Comparison of ENCODE assay signal across 16 cellular contexts in genomic region chr12:105317942-105318614, GRCh38. TPM values are rescaled to one million over a fixed set of nuclear protein-coding genes. Genes with fewer than 3 reads are reported as not detected.
DNase-seq lines count a peak whose midpoint lies in the region; ATAC-seq, FAIRE-seq and TF ChIP-seq lines count a peak whose summit lies in the region.
"Had no signal": no experiment of that assay in that cellular context is flagged by ENCODE, and none has a peak within 500 bp of the region (broad histone marks: within the 10 kb centered on the region; RNA-seq: fewer than 3 reads in every experiment).

No MANE protein-coding gene starts in this region.

- H2AFZ ChIP-seq in hepatocyte = no peak overlapping the region
- H2AFZ ChIP-seq: parathyroid adenoma had no signal

- H3K4me1 Mint-ChIP-seq in activated T-helper 17 cell treated with anti-CD3 and anti-CD28 coated beads, Interleukin-2, amount 50 U/mL, for 72 hours = peaks cover 12% of the 10 kb centered on the region
- H3K4me1 Mint-ChIP-seq: activated B cell treated with CpG ODN at 0.5 μM for 24 hours had no signal

- TF ChIP-seq CTCF in hepatocyte (IDR thresholded peaks at IDR 0.05; ENCODE audit: poor library complexity) = no peak

- peak; percentile 88 for FAIRE-seq in small intestine (lab: Jason Lieb, UNC)

- no peaks in the 10 kb centered on the region for H4K20me1 ChIP-seq in hepatocyte (ENCODE audit: insufficient read depth, poor library complexity, severe bottlenecking)

- H3K9me3 ChIP-seq in hepatocyte (ENCODE audit: low read depth) = no peaks in the 10 kb centered on the region
- no peaks in the 10 kb centered on the region for H3K9me3 ChIP-seq in small intestine (ENCODE audit: control insufficient read depth, low read depth)

- H3K9me2 ChIP-seq in hepatocyte (replicated peaks; ENCODE audit: insufficient read depth) = no peaks in the 10 kb centered on the region

- H3K4me3 Mint-ChIP-seq in activated T-helper 17 cell treated with anti-CD3 and anti-CD28 coated beads, Interleukin-2, amount 50 U/mL, for 72 hours = no peak overlapping the region
- H3K4me3 Mint-ChIP-seq: activated B cell treated with CpG ODN at 0.5 μM for 24 hours; activated T-cell treated with anti-CD3 and anti-CD28 coated beads, Interleukin-2, amount 50 U/mL, for 4 hours; stimulated activated naive CD8-positive, alpha-beta T cell treated with anti-CD3 and anti-CD28 coated beads, Interleukin-15, amount 100 ng/mL, for 72 hours had no signal

- H3K9me3 Mint-ChIP-seq in activated T-helper 17 cell treated with anti-CD3 and anti-CD28 coated beads, Interleukin-2, amount 50 U/mL, for 72 hours = peaks cover 3% of the 10 kb centered on the region

- no peaks in the 10 kb centered on the region for H3K27me3 Mint-ChIP-seq in activated T-helper 17 cell treated with anti-CD3 and anti-CD28 coated beads, Interleukin-2, amount 50 U/mL, for 72 hours
- H3K27me3 Mint-ChIP-seq: activated B cell treated with CpG ODN at 0.5 μM for 24 hours; stimulated activated naive CD8-positive, alpha-beta T cell treated with anti-CD3 and anti-CD28 coated beads, Interleukin-15, amount 100 ng/mL, for 72 hours had no signal

- H3K36me3 Mint-ChIP-seq in activated T-helper 17 cell treated with anti-CD3 and anti-CD28 coated beads, Interleukin-2, amount 50 U/mL, for 72 hours (ENCODE audit: low read depth) = no peaks in the 10 kb centered on the region

- peak overlapping the region; percentile 39 for H3K4me2 ChIP-seq in hepatocyte

- peaks cover 20% of the 10 kb centered on the region for H3K4me1 ChIP-seq in hepatocyte (ENCODE audit: insufficient read depth)
- peaks cover 0 to 3% of the 10 kb centered on the region in 2 donors for H3K4me1 ChIP-seq in small intestine (ENCODE audit: control insufficient read depth in 2 of 2, insufficient read depth in 1 of 2, low read depth in 1 of 2, low read length in 1 of 2)
- H3K4me1 ChIP-seq: parathyroid adenoma had no signal

- ATAC-seq in activated T-helper 17 cell treated with anti-CD3 and anti-CD28 coated beads, Interleukin-2, amount 50 U/mL, for 72 hours (replicated peaks) = no peak
- no peak for ATAC-seq in HG02970 (IDR thresholded peaks at IDR 0.05; ENCODE audit: low FRiP score, unreplicated experiment)
- no peak for ATAC-seq in HG03469 (IDR thresholded peaks at IDR 0.05; ENCODE audit: unreplicated experiment)
- ATAC-seq: activated T-cell treated with anti-CD3 and anti-CD28 coated beads, Interleukin-2, amount 50 U/mL, for 4 hours; stimulated activated naive CD8-positive, alpha-beta T cell treated with anti-CD3 and anti-CD28 coated beads, Interleukin-15, amount 100 ng/mL, for 72 hours had no signal

- H3K4me3 ChIP-seq in hepatocyte (no peak overlapping the region), small intestine (ENCODE audit: low read depth in 1 of 2, low read length in 2 of 2) (no peak overlapping the region)

- H3K36me3 ChIP-seq in hepatocyte (replicated peaks; ENCODE audit: insufficient read depth, low read depth) = no peaks in the 10 kb centered on the region
- no peaks in the 10 kb centered on the region for H3K36me3 ChIP-seq in small intestine (ENCODE audit: control insufficient read depth in 2 of 2, insufficient read depth in 2 of 2, low read length in 2 of 2)
- H3K36me3 ChIP-seq: brain microvascular endothelial cell had no signal

- 48% methylated on average over 3 of the region's 3 CpGs for WGBS in hepatocyte (ENCODE audit: low lambda C conversion rate, missing lambda C conversion rate)
- 23 to 68% (median 31%) methylated on average over 3 of the region's 3 CpGs for WGBS in small intestine, 3 donors

- no peak overlapping the region for H3K27ac Mint-ChIP-seq in activated T-helper 17 cell treated with anti-CD3 and anti-CD28 coated beads, Interleukin-2, amount 50 U/mL, for 72 hours
- H3K27ac Mint-ChIP-seq: activated B cell treated with CpG ODN at 0.5 μM for 24 hours; stimulated activated naive CD8-positive, alpha-beta T cell treated with anti-CD3 and anti-CD28 coated beads, Interleukin-15, amount 100 ng/mL, for 72 hours had no signal

- peak overlapping the region; percentile 94 for H3K27ac ChIP-seq in hepatocyte
- H3K27ac ChIP-seq in small intestine (ENCODE audit: low read depth in 1 of 2, low read length in 1 of 2) = peak overlapping the region in 1 of 2 donors; percentile 59
- H3K27ac ChIP-seq: brain microvascular endothelial cell, parathyroid adenoma had no signal

- H3K79me2 ChIP-seq in hepatocyte = no peaks in the 10 kb centered on the region
- H3K79me2 ChIP-seq: parathyroid adenoma had no signal

- DNase-seq in DMS153 (lab: John Stamatoyannopoulos, UW) (peak; percentile 83), DMS153 treated with DMSO at 0.1 percent for 48 hours (lab: John Stamatoyannopoulos, UW; ENCODE audit: unreplicated experiment) (no peak), NCI-H774 (lab: John Stamatoyannopoulos, UW) (peak; percentile 95), hepatocyte (ENCODE audit: low spot score) (peak; percentile 61), small intestine (peak; percentile 94)
- DNase-seq: 8988T; activated B cell treated with CpG ODN at 0.5 μM for 24 hours; activated T-cell treated with anti-CD3 and anti-CD28 coated beads, Interleukin-2, amount 50 U/mL, for 4 hours; NCI-H187; stimulated activated CD4-positive, alpha-beta T cell treated with anti-CD3 and anti-CD28 coated beads, Interleukin-4, amount 100 ng/mL, for 4 hours; stimulated activated naive CD8-positive, alpha-beta T cell treated with anti-CD3 and anti-CD28 coated beads, Interleukin-15, amount 100 ng/mL, for 72 hours had no signal

- H3K27me3 ChIP-seq in hepatocyte (no peaks in the 10 kb centered on the region), small intestine (ENCODE audit: control insufficient read depth in 2 of 2, insufficient read depth in 2 of 2, low read length in 2 of 2) (no peaks in the 10 kb centered on the region)
- H3K27me3 ChIP-seq: brain microvascular endothelial cell had no signal

RNA-seq across cellular contexts. Expression of gene C12orf75, which starts 12.4 kb away (rescaled TPM):
- 80.9 and 92.3 TPM in 2 replicates for total RNA-seq in hepatocyte
- polyA plus RNA-seq in hepatocyte (95.2 and 103 TPM in 2 replicates), small intestine (10 to 100 TPM; 14.2 to 44.7 (median 29.5) TPM)
- 100 to 1,000 TPM in 1 of 2 donors, 10 to 100 TPM in 1; 42.0 to 102 TPM for total RNA-seq in activated T-helper 17 cell treated with anti-CD3 and anti-CD28 coated beads, Interleukin-2, amount 50 U/mL, for 72 hours
